Comparison of ENCODE assay signal across 2 cellular contexts in the genomic region with DNA sequence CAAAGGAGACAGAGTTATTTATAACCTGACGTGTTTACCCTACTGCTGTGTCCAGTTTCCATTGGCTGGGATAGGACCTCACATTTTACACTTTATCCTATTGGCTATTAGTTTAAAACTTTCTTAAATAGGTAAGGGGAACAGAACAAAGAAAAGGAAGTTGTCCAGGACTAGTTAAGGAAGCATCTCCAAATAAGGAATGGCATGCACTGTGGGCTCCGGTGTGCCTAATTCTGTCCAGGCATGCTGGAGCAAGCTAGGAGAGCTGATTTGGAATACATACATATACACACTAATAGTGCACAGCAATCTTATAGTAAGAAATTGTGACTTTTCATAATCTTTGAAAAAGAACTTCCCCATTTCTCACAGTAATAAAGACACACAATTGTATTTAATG.
TF ChIP-seq lines count a peak whose summit lies in the region.

No MANE protein-coding gene starts in this region.

TF ChIP-seq in IMR-90, 13 proteins besides CTCF, POLR2A, EP300 and RAD21:
- TF ChIP-seq RCOR1 (IDR thresholded peaks at IDR 0.05; ENCODE audit: insufficient replicate concordance, low read length) (no peak), CHD1 (IDR thresholded peaks at IDR 0.05; ENCODE audit: low read depth, low read length) (no peak), NFE2L2 (IDR thresholded peaks at IDR 0.05; ENCODE audit: low read depth, low read length) (no peak), SMC3 (IDR thresholded peaks at IDR 0.05; ENCODE audit: low read depth, low read length) (no peak), RFX5 (IDR thresholded peaks at IDR 0.05; ENCODE audit: low read depth, low read length) (no peak), FOS (IDR thresholded peaks at IDR 0.05; ENCODE audit: low read depth, low read length) (no peak), MXI1 (IDR thresholded peaks at IDR 0.05; ENCODE audit: borderline replicate concordance, low read depth, low read length) (no peak), CEBPB (IDR thresholded peaks at IDR 0.05; ENCODE audit: low read depth, low read length) (no peak), MAFK (IDR thresholded peaks at IDR 0.05; ENCODE audit: low read depth, low read length) (no peak), MAZ (IDR thresholded peaks at IDR 0.05; ENCODE audit: borderline replicate concordance, low read depth, low read length) (no peak), BHLHE40 (IDR thresholded peaks at IDR 0.05; ENCODE audit: low read depth, low read length) (no peak)
- TF ChIP-seq, protein P1, sequence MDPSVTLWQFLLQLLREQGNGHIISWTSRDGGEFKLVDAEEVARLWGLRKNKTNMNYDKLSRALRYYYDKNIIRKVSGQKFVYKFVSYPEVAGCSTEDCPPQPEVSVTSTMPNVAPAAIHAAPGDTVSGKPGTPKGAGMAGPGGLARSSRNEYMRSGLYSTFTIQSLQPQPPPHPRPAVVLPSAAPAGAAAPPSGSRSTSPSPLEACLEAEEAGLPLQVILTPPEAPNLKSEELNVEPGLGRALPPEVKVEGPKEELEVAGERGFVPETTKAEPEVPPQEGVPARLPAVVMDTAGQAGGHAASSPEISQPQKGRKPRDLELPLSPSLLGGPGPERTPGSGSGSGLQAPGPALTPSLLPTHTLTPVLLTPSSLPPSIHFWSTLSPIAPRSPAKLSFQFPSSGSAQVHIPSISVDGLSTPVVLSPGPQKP (IDR thresholded peaks at IDR 0.05; ENCODE audit: borderline replicate concordance, low read depth, low read length): no peak
- TF ChIP-seq, protein P2, sequence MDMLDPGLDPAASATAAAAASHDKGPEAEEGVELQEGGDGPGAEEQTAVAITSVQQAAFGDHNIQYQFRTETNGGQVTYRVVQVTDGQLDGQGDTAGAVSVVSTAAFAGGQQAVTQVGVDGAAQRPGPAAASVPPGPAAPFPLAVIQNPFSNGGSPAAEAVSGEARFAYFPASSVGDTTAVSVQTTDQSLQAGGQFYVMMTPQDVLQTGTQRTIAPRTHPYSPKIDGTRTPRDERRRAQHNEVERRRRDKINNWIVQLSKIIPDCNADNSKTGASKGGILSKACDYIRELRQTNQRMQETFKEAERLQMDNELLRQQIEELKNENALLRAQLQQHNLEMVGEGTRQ (IDR thresholded peaks at IDR 0.05; ENCODE audit: low read depth, low read length): no peak

TF ChIP-seq in H1, 55 proteins besides CTCF, POLR2A, EP300 and RAD21:
- TF ChIP-seq ASH2L (IDR thresholded peaks at IDR 0.05; ENCODE audit: low read length) (no peak), SRF (IDR thresholded peaks at IDR 0.05; ENCODE audit: low read depth, low read length) (peak; percentile 88), TBP (IDR thresholded peaks at IDR 0.05; ENCODE audit: low read depth, low read length) (0 out of 2 replicates have a peak, but pooled peaks have one; percentile 24)
- TF ChIP-seq, protein P3, sequence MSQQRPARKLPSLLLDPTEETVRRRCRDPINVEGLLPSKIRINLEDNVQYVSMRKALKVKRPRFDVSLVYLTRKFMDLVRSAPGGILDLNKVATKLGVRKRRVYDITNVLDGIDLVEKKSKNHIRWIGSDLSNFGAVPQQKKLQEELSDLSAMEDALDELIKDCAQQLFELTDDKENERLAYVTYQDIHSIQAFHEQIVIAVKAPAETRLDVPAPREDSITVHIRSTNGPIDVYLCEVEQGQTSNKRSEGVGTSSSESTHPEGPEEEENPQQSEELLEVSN (IDR thresholded peaks at IDR 0.05): no peak
